In genomic region chr19:13774217-13775191, GRCh38 we compare ENCODE assay signal across 1 cellular context.
TF ChIP-seq lines count a peak whose summit lies in the region.

C19orf53 (plus strand) TSS chr19:13774456; CDS start chr19:13774478, 22 bp downstream.

TF ChIP-seq in HepG2, 621 proteins besides CTCF, POLR2A, EP300 and RAD21 (continued from another document and continues in another):
- TF ChIP-seq, protein P1, sequence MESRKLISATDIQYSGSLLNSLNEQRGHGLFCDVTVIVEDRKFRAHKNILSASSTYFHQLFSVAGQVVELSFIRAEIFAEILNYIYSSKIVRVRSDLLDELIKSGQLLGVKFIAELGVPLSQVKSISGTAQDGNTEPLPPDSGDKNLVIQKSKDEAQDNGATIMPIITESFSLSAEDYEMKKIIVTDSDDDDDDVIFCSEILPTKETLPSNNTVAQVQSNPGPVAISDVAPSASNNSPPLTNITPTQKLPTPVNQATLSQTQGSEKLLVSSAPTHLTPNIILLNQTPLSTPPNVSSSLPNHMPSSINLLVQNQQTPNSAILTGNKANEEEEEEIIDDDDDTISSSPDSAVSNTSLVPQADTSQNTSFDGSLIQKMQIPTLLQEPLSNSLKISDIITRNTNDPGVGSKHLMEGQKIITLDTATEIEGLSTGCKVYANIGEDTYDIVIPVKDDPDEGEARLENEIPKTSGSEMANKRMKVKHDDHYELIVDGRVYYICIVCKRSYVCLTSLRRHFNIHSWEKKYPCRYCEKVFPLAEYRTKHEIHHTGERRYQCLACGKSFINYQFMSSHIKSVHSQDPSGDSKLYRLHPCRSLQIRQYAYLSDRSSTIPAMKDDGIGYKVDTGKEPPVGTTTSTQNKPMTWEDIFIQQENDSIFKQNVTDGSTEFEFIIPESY (CRISPR knock-in tag; IDR thresholded peaks at IDR 0.05), result peak; percentile 80
- TF ChIP-seq MTA1 (CRISPR knock-in tag; IDR thresholded peaks at IDR 0.05; ENCODE audit: borderline replicate concordance) (no peak; the same call in 1 of the 2 replicates), SETDB1 (CRISPR knock-in tag; IDR thresholded peaks at IDR 0.05; ENCODE audit: borderline replicate concordance) (no peak), MAF1 (CRISPR knock-in tag; IDR thresholded peaks at IDR 0.05; ENCODE audit: borderline replicate concordance) (0 out of 2 replicates have a peak, but pooled peaks have one; percentile 78), RFX3 (CRISPR knock-in tag; IDR thresholded peaks at IDR 0.05) (peak; percentile 45; the same call in 1 of the 2 replicates), ZNF883 (CRISPR knock-in tag; IDR thresholded peaks at IDR 0.05; ENCODE audit: not compliant biosample characterization) (peak; percentile 89), HNF1B (CRISPR knock-in tag; IDR thresholded peaks at IDR 0.05) (peak; percentile 92), U2AF1 (optimal IDR thresholded peaks at IDR 0.05; ENCODE audit: low read depth, low read length) (no peak), ZC3H4 (CRISPR knock-in tag; IDR thresholded peaks at IDR 0.05; ENCODE audit: borderline replicate concordance) (0 out of 2 replicates have a peak, but pooled peaks have one; percentile 49), ATAD3A (CRISPR knock-in tag; IDR thresholded peaks at IDR 0.05) (no peak), ZNF737 (CRISPR knock-in tag; IDR thresholded peaks at IDR 0.05; ENCODE audit: borderline replicate concordance) (no peak), PAX8 (CRISPR knock-in tag; IDR thresholded peaks at IDR 0.05; ENCODE audit: borderline replicate concordance) (no peak), CAMTA2 (CRISPR knock-in tag; IDR thresholded peaks at IDR 0.05; ENCODE audit: borderline replicate concordance) (peak; percentile 50; the same call in 1 of the 2 replicates), SAP130 (CRISPR knock-in tag; IDR thresholded peaks at IDR 0.05; ENCODE audit: low read depth) (peak; percentile 98), ZNF234 (CRISPR knock-in tag; conservative IDR thresholded peaks at IDR 0.05) (no peak), ZNF24 (IDR thresholded peaks at IDR 0.05) (no peak), ZBTB7B (CRISPR knock-in tag; IDR thresholded peaks at IDR 0.05) (peak; percentile 79; the same call in 1 of the 2 replicates), THAP9 (CRISPR knock-in tag; IDR thresholded peaks at IDR 0.05; ENCODE audit: borderline replicate concordance) (peak; percentile 100), LCORL (IDR thresholded peaks at IDR 0.05) (no peak), LCORL (CRISPR knock-in tag; IDR thresholded peaks at IDR 0.05) (peak; percentile 47; the same call in 1 of the 2 replicates), MED8 (CRISPR knock-in tag; IDR thresholded peaks at IDR 0.05; ENCODE audit: insufficient replicate concordance) (peak; percentile 51), ZNF382 (CRISPR knock-in tag; IDR thresholded peaks at IDR 0.05; ENCODE audit: borderline replicate concordance) (no peak), ZNF772 (CRISPR knock-in tag; IDR thresholded peaks at IDR 0.05) (0 out of 2 replicates have a peak, but pooled peaks have one; percentile 62), ZNF746 (CRISPR knock-in tag; IDR thresholded peaks at IDR 0.05) (no peak), SAFB2 (CRISPR knock-in tag; IDR thresholded peaks at IDR 0.05; ENCODE audit: borderline replicate concordance, low read depth) (peak; percentile 63; the same call in 1 of the 2 replicates), KDM1A (CRISPR knock-in tag; IDR thresholded peaks at IDR 0.05) (no peak), RXRB (CRISPR knock-in tag; IDR thresholded peaks at IDR 0.05; ENCODE audit: borderline replicate concordance) (no peak; the same call in 1 of the 2 replicates), ZNF441 (CRISPR knock-in tag; IDR thresholded peaks at IDR 0.05; ENCODE audit: borderline replicate concordance) (0 out of 2 replicates have a peak, but pooled peaks have one; percentile 45), ZNF20 (CRISPR knock-in tag; IDR thresholded peaks at IDR 0.05) (no peak), ATM (IDR thresholded peaks at IDR 0.05; ENCODE audit: borderline replicate concordance) (no peak), KDM2A (CRISPR knock-in tag; IDR thresholded peaks at IDR 0.05; ENCODE audit: borderline replicate concordance, low read depth) (peak; percentile 100), ZGPAT (CRISPR knock-in tag; IDR thresholded peaks at IDR 0.05) (peak; percentile 89), ZFYVE20 (CRISPR knock-in tag; IDR thresholded peaks at IDR 0.05; ENCODE audit: borderline replicate concordance, low read depth) (no peak), ARNT (IDR thresholded peaks at IDR 0.05) (no peak), ZNF367 (CRISPR knock-in tag; IDR thresholded peaks at IDR 0.05; ENCODE audit: borderline replicate concordance) (no peak), ZNF251 (CRISPR knock-in tag; IDR thresholded peaks at IDR 0.05) (no peak), NFE2L2 (IDR thresholded peaks at IDR 0.05; ENCODE audit: low read length) (no peak), NFKBIZ (CRISPR knock-in tag; IDR thresholded peaks at IDR 0.05) (no peak; the same call in 1 of the 2 replicates), ZSCAN25 (CRISPR knock-in tag; IDR thresholded peaks at IDR 0.05) (peak; percentile 80), ZNF891 (CRISPR knock-in tag; IDR thresholded peaks at IDR 0.05) (peak; percentile 91), ZNF101 (CRISPR knock-in tag; IDR thresholded peaks at IDR 0.05; ENCODE audit: borderline replicate concordance, low read depth) (no peak), MLLT10 (CRISPR knock-in tag; IDR thresholded peaks at IDR 0.05) (no peak), ERF (CRISPR knock-in tag; IDR thresholded peaks at IDR 0.05) (peak; percentile 93), ZNF124 (CRISPR knock-in tag; IDR thresholded peaks at IDR 0.05) (peak; percentile 92; the same call in 1 of the 2 replicates), RNF2 (conservative IDR thresholded peaks at IDR 0.05; ENCODE audit: low read depth) (0 out of 2 replicates have a peak, but pooled peaks have one; percentile 49), MXD3 (CRISPR knock-in tag; IDR thresholded peaks at IDR 0.05) (peak; percentile 68), ELK4 (CRISPR knock-in tag; IDR thresholded peaks at IDR 0.05; ENCODE audit: borderline replicate concordance) (0 out of 2 replicates have a peak, but pooled peaks have one; percentile 66), ZNF660 (CRISPR knock-in tag; IDR thresholded peaks at IDR 0.05; ENCODE audit: borderline replicate concordance, low read depth) (no peak), HOXA9 (CRISPR knock-in tag; IDR thresholded peaks at IDR 0.05; ENCODE audit: borderline replicate concordance) (no peak), BORCS8-MEF2B (CRISPR knock-in tag; IDR thresholded peaks at IDR 0.05) (no peak; the same call in 1 of the 2 replicates), KAT7 (CRISPR knock-in tag; IDR thresholded peaks at IDR 0.05; ENCODE audit: borderline replicate concordance) (peak; percentile 64; the same call in 1 of the 2 replicates), GMEB1 (CRISPR knock-in tag; IDR thresholded peaks at IDR 0.05; ENCODE audit: borderline replicate concordance) (peak; percentile 96)
- TF ChIP-seq, protein P2, sequence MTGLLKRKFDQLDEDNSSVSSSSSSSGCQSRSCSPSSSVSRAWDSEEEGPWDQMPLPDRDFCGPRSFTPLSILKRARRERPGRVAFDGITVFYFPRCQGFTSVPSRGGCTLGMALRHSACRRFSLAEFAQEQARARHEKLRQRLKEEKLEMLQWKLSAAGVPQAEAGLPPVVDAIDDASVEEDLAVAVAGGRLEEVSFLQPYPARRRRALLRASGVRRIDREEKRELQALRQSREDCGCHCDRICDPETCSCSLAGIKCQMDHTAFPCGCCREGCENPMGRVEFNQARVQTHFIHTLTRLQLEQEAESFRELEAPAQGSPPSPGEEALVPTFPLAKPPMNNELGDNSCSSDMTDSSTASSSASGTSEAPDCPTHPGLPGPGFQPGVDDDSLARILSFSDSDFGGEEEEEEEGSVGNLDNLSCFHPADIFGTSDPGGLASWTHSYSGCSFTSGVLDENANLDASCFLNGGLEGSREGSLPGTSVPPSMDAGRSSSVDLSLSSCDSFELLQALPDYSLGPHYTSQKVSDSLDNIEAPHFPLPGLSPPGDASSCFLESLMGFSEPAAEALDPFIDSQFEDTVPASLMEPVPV (CRISPR knock-in tag; IDR thresholded peaks at IDR 0.05), result 0 out of 2 replicates have a peak, but pooled peaks have one; percentile 48
- TF ChIP-seq, protein P3, sequence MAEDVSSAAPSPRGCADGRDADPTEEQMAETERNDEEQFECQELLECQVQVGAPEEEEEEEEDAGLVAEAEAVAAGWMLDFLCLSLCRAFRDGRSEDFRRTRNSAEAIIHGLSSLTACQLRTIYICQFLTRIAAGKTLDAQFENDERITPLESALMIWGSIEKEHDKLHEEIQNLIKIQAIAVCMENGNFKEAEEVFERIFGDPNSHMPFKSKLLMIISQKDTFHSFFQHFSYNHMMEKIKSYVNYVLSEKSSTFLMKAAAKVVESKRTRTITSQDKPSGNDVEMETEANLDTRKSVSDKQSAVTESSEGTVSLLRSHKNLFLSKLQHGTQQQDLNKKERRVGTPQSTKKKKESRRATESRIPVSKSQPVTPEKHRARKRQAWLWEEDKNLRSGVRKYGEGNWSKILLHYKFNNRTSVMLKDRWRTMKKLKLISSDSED (CRISPR knock-in tag; IDR thresholded peaks at IDR 0.05), result no peak
- TF ChIP-seq, protein P4, sequence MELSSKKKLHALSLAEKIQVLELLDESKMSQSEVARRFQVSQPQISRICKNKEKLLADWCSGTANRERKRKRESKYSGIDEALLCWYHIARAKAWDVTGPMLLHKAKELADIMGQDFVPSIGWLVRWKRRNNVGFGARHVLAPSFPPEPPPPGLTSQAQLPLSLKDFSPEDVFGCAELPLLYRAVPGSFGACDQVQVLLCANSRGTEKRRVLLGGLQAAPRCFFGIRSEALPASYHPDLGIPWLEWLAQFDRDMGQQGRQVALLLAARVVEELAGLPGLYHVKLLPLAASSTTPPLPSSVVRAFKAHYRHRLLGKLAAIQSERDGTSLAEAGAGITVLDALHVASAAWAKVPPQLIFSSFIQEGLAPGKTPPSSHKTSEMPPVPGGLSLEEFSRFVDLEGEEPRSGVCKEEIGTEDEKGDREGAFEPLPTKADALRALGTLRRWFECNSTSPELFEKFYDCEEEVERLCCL (CRISPR knock-in tag; IDR thresholded peaks at IDR 0.05; ENCODE audit: borderline replicate concordance), result no peak; the same call in 1 of the 2 replicates
